8 cellular contexts compared by ENCODE assay signal in genomic region chr2:97664636-97664970, GRCh38. TPM values are rescaled to one million over a fixed set of nuclear protein-coding genes. Genes with fewer than 3 reads are reported as not detected.
DNase-seq lines count a peak whose midpoint lies in the region; ATAC-seq and TF ChIP-seq lines count a peak whose summit lies in the region.

No MANE protein-coding gene starts in this region.

- H3K4me3 Mint-ChIP-seq in activated CD4-positive, alpha-beta T cell treated with anti-CD3 and anti-CD28 coated beads, Interleukin-2, amount 10 ng/mL, durations not matched to agents 24 days and 14 days: peak overlapping the region; percentile 94

- intact Hi-C loops in activated CD4-positive, alpha-beta T cell treated with anti-CD3 and anti-CD28 coated beads, Interleukin-2, amount 10 ng/mL, durations not matched to agents 24 days and 14 days (cut with micrococcal nuclease): loop anchor here (1.0 to 10.0 kb wide), 6 partner anchors 9 to 1670 kb away; partner anchors contain the start of genes EIF5B, INPP4A and TXNDC9
- intact Hi-C loops in esophagus muscularis mucosa (cut with DNase I): loop anchor here (2.0 to 5.0 kb wide), 3 partner anchors 20 to 72 kb away; no protein-coding TSS in a partner anchor
- intact Hi-C loops in psoas muscle (cut with DNase I): loop anchor here in 1 of 2 donors (2.0 to 10.0 kb wide), 2 partner anchors 32 to 70 kb away; no protein-coding TSS in a partner anchor

- no peaks in the 10 kb centered on the region for H3K36me3 ChIP-seq in SJCRH30
- H3K36me3 ChIP-seq in esophagus muscularis mucosa: peaks cover 0 to 19% (median 5%) of the 10 kb centered on the region in 4 donors
- H3K36me3 ChIP-seq in psoas muscle (ENCODE audit: insufficient read depth in 1 of 2, low read depth in 1 of 2): peaks cover 0 to 7% of the 10 kb centered on the region in 2 donors

- H3K9me3 ChIP-seq in SJCRH30 (replicated peaks) (no peaks in the 10 kb centered on the region), esophagus muscularis mucosa (no peaks in the 10 kb centered on the region), psoas muscle (no peaks in the 10 kb centered on the region)

- H3K27me3 ChIP-seq in SJCRH30 (no peaks in the 10 kb centered on the region), esophagus muscularis mucosa (no peaks in the 10 kb centered on the region), psoas muscle (ENCODE audit: insufficient read depth in 3 of 3, low read length in 2 of 3) (no peaks in the 10 kb centered on the region)

- H3K9me3 Mint-ChIP-seq in activated CD4-positive, alpha-beta T cell treated with anti-CD3 and anti-CD28 coated beads, Interleukin-2, amount 10 ng/mL, durations not matched to agents 24 days and 14 days: no peaks in the 10 kb centered on the region

- 8% methylated on average over 21 of the region's 21 CpGs for WGBS in esophagus muscularis mucosa
- 5% methylated on average over 21 of the region's 21 CpGs for WGBS in psoas muscle, 3 donors

- H3K27ac Mint-ChIP-seq in activated CD4-positive, alpha-beta T cell treated with anti-CD3 and anti-CD28 coated beads, Interleukin-2, amount 10 ng/mL, durations not matched to agents 24 days and 14 days: peak overlapping the region; percentile 98

- no peak for TF ChIP-seq POLR2A in esophagus muscularis mucosa (IDR thresholded peaks at IDR 0.05; ENCODE audit: low read depth)

- H3K27ac ChIP-seq in SJCRH30 (peak overlapping the region; percentile 78), esophagus muscularis mucosa (replicated peaks in 1 of 4) (peak overlapping the region; percentile 88 to 98 (median 94)), psoas muscle (peak overlapping the region; percentile 98)

- no peaks in the 10 kb centered on the region for H3K27me3 Mint-ChIP-seq in activated CD4-positive, alpha-beta T cell treated with anti-CD3 and anti-CD28 coated beads, Interleukin-2, amount 10 ng/mL, durations not matched to agents 24 days and 14 days

- TF ChIP-seq CTCF in esophagus muscularis mucosa (IDR thresholded peaks at IDR 0.05) (no peak), psoas muscle (IDR thresholded peaks at IDR 0.05) (no peak)

- H3K4me1 ChIP-seq in SJCRH30 (no peaks in the 10 kb centered on the region; the same call in 1 of the 2 replicates), esophagus muscularis mucosa (peaks cover 31 to 37% (median 35%) of the 10 kb centered on the region in 4 donors), psoas muscle (peaks cover 24% of the 10 kb centered on the region)

- H3K36me3 Mint-ChIP-seq in activated CD4-positive, alpha-beta T cell treated with anti-CD3 and anti-CD28 coated beads, Interleukin-2, amount 10 ng/mL, durations not matched to agents 24 days and 14 days (ENCODE audit: low read depth): peaks cover 34% of the 10 kb centered on the region

- H3K4me3 ChIP-seq in SJCRH30 (peak overlapping the region; percentile 74), esophagus muscularis mucosa (peak overlapping the region; percentile 67 to 85 (median 76)), psoas muscle (peak overlapping the region; percentile 84)

- peaks cover 30% of the 10 kb centered on the region for H3K4me1 Mint-ChIP-seq in activated CD4-positive, alpha-beta T cell treated with anti-CD3 and anti-CD28 coated beads, Interleukin-2, amount 10 ng/mL, durations not matched to agents 24 days and 14 days

- no peak for DNase-seq in activated CD4-positive, alpha-beta T cell treated with anti-CD3 and anti-CD28 coated beads, Interleukin-2, amount 10 ng/mL, durations not matched to agents 24 days and 14 days
- no peak for DNase-seq in activated CD4-positive, alpha-beta T cell treated with anti-CD3 and anti-CD28 coated beads for 4 hours
- DNase-seq in SJCRH30 (peak in 1 of 2 experiments; percentile 19), esophagus muscularis mucosa (ENCODE audit: extremely low spot score) (no peak), psoas muscle (no peak), germinal center (ENCODE audit: low spot score) (no peak)
- DNase-seq in activated effector memory CD4-positive, alpha-beta T cell treated with Interleukin-2 at 50 U/mL for 16 hours: no peak

- no peak for TF ChIP-seq EP300 in esophagus muscularis mucosa (IDR thresholded peaks at IDR 0.05)

- ATAC-seq in psoas muscle: peak in 1 of 4 donors; percentile 8
- ATAC-seq in HG03432 (IDR thresholded peaks at IDR 0.05; ENCODE audit: unreplicated experiment): no peak

RNA-seq across cellular contexts. Expression of gene ACTR1B, which starts 0.8 kb away (rescaled TPM):
- total RNA-seq in activated CD4-positive, alpha-beta T cell treated with anti-CD3 and anti-CD28 coated beads, Interleukin-2, amount 10 ng/mL, durations not matched to agents 24 days and 14 days: 122 TPM in 2 replicates
- total RNA-seq in SJCRH30 (2014; rRNA removed; shearing (Covaris generic)): 25.7 and 31.6 TPM in 2 replicates
- total RNA-seq in esophagus muscularis mucosa (10 to 100 TPM; 74.3 to 89.2 (median 83.9) TPM), psoas muscle (10 to 100 TPM; 46.1 to 65.4 (median 55.5) TPM)
- polyA plus RNA-seq in psoas muscle: 10 to 100 TPM; 38.3 to 50.9 (median 47.6) TPM

RNA-seq across cellular contexts. Expression of gene C2orf92, which starts 4.9 kb away (rescaled TPM):
- 16.8 and 16.9 TPM in 2 replicates for total RNA-seq in activated CD4-positive, alpha-beta T cell treated with anti-CD3 and anti-CD28 coated beads, Interleukin-2, amount 10 ng/mL, durations not matched to agents 24 days and 14 days
- total RNA-seq in SJCRH30 (2014; rRNA removed; shearing (Covaris generic)): 1.3 and 2.4 TPM in 2 replicates
- total RNA-seq in esophagus muscularis mucosa: 1 to 10 TPM; 2.1 to 6.5 (median 3.6) TPM
- total RNA-seq in psoas muscle: 1 to 10 TPM; 1.4 to 3.6 (median 2.0) TPM
- polyA plus RNA-seq in psoas muscle: 1 to 10 TPM in 1 of 3 donors, under 1 TPM in 2; 0.89 to 3.2 (median 0.98) TPM

RNA-seq across cellular contexts. Expression of gene COX5B, which starts 18.7 kb away (rescaled TPM):
- total RNA-seq in activated CD4-positive, alpha-beta T cell treated with anti-CD3 and anti-CD28 coated beads, Interleukin-2, amount 10 ng/mL, durations not matched to agents 24 days and 14 days: 227 and 233 TPM in 2 replicates
- 283 and 314 TPM in 2 replicates for total RNA-seq in SJCRH30 (2014; rRNA removed; shearing (Covaris generic))
- total RNA-seq in esophagus muscularis mucosa: 100 to 1,000 TPM; 382 to 507 (median 481) TPM
- 100 to 1,000 TPM; 635 to 891 (median 731) TPM for total RNA-seq in psoas muscle
- 1,000 to 10,000 TPM in 2 of 3 donors, 100 to 1,000 TPM in 1; 795 to 1,354 (median 1,064) TPM for polyA plus RNA-seq in psoas muscle

RNA-seq across cellular contexts. Expression of gene ZAP70, which starts 48.8 kb away (rescaled TPM):
- total RNA-seq in activated CD4-positive, alpha-beta T cell treated with anti-CD3 and anti-CD28 coated beads, Interleukin-2, amount 10 ng/mL, durations not matched to agents 24 days and 14 days: 240 and 242 TPM in 2 replicates
- 0.30 and 0.35 TPM in 2 replicates for total RNA-seq in SJCRH30 (2014; rRNA removed; shearing (Covaris generic))
- total RNA-seq in esophagus muscularis mucosa (1 to 10 TPM; 1.2 to 3.5 (median 1.8) TPM), psoas muscle (1 to 10 TPM in 1 of 4 donors, under 1 TPM in 3; 0.48 to 1.2 (median 0.84) TPM)
- polyA plus RNA-seq in psoas muscle: under 1 TPM; 0.40 to 0.94 (median 0.42) TPM
